Comparison of ENCODE assay signal across 2 cellular contexts in the genomic region with DNA sequence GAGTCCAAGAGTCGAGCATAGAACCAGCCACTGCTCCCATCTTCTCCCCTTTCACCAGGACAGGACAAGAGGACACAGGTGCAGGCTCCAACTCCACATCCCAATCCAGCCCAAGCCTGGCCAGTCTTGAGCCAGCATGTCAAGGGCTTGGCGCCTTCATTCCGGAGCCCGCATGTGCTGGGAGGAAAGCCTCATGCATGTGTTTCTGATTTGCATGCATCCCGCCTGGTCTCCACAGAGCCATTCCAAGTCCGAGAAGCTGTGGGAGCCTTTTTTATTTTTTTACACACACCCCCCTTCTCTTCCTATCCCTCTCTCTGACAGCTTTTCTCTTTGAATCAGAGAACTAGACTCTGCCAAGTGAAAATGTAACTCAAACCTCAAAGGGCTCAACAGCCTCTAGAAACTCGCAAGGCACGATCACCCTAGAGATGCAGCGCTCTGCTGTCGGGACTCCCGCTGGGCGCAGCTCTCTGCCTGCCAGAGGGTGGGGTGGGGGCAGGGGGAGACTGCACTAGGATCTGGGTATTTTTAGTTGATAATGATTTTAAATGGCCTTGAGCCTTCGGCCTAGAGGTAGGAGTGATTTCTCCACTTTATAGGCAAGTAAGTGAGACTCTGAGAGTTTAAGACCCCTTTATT.
TF ChIP-seq lines count a peak whose summit lies in the region.

No MANE protein-coding gene starts in this region.

TF ChIP-seq in SK-N-SH, 30 proteins besides CTCF, POLR2A, EP300 and RAD21:
- TF ChIP-seq NFIC (IDR thresholded peaks at IDR 0.05; ENCODE audit: borderline replicate concordance), result no peak
- TF ChIP-seq, protein P1, sequence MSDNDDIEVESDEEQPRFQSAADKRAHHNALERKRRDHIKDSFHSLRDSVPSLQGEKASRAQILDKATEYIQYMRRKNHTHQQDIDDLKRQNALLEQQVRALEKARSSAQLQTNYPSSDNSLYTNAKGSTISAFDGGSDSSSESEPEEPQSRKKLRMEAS (IDR thresholded peaks at IDR 0.05; ENCODE audit: low read depth), result peak; percentile 75; the same call in 1 of the 2 replicates
- TF ChIP-seq GATA2 (CRISPR knock-in tag; IDR thresholded peaks at IDR 0.05), result no peak
- peak; percentile 54 for TF ChIP-seq TCF12 (IDR thresholded peaks at IDR 0.05)
- TF ChIP-seq, protein P2, sequence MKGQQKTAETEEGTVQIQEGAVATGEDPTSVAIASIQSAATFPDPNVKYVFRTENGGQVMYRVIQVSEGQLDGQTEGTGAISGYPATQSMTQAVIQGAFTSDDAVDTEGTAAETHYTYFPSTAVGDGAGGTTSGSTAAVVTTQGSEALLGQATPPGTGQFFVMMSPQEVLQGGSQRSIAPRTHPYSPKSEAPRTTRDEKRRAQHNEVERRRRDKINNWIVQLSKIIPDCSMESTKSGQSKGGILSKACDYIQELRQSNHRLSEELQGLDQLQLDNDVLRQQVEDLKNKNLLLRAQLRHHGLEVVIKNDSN (IDR thresholded peaks at IDR 0.05; ENCODE audit: borderline replicate concordance, low read depth), result no peak

TF ChIP-seq in H1, 55 proteins besides CTCF, POLR2A, EP300 and RAD21:
- TF ChIP-seq PHF8 (conservative IDR thresholded peaks at IDR 0.05; ENCODE audit: low read depth, low read length) (no peak), E2F6 (IDR thresholded peaks at IDR 0.05) (peak; percentile 67; the same call in 1 of the 2 replicates), ASH2L (IDR thresholded peaks at IDR 0.05; ENCODE audit: low read length) (no peak)
TF ChIP-seq in H1: peak in this region for 1.
